ENCODE assay signal across 1 cellular context in genomic region chr3:126049289-126050049, GRCh38.
A peak's percentile ranks its signal among the peaks of the same experiment; 100 is the strongest.
TF ChIP-seq lines count a peak whose summit lies in the region.

No MANE protein-coding gene starts in this region.

TF ChIP-seq in HepG2, 621 proteins besides CTCF, POLR2A, EP300 and RAD21 (continued from another document):
- no peak for TF ChIP-seq NCOA1 (CRISPR knock-in tag; IDR thresholded peaks at IDR 0.05)
- TF ChIP-seq ZNF20 (CRISPR knock-in tag; IDR thresholded peaks at IDR 0.05) = no peak
- peak; percentile 60; the same call in 1 of the 2 replicates for TF ChIP-seq ZNF362 (CRISPR knock-in tag; IDR thresholded peaks at IDR 0.05; ENCODE audit: borderline replicate concordance)
- no peak for TF ChIP-seq NR2F6 (IDR thresholded peaks at IDR 0.05)
- TF ChIP-seq NR2F6 (CRISPR knock-in tag; IDR thresholded peaks at IDR 0.05) = no peak
- 0 out of 2 replicates have a peak, but pooled peaks have one; percentile 17 for TF ChIP-seq FOSL2 (CRISPR knock-in tag; IDR thresholded peaks at IDR 0.05)
- peak; percentile 22 to 23; a peak in 1 of 4 replicates for TF ChIP-seq MAFK (conservative IDR thresholded peaks at IDR 0.05 in 1 of 2, IDR thresholded peaks at IDR 0.05 in 1 of 2; ENCODE audit: low read length in 2 of 2)
- no peak for TF ChIP-seq ZBTB44 (CRISPR knock-in tag; IDR thresholded peaks at IDR 0.05)
- TF ChIP-seq ZSCAN20 (CRISPR knock-in tag; IDR thresholded peaks at IDR 0.05; ENCODE audit: borderline replicate concordance) = no peak
- TF ChIP-seq ZNF460 (CRISPR knock-in tag; IDR thresholded peaks at IDR 0.05; ENCODE audit: borderline replicate concordance) = peak; percentile 46; the same call in 1 of the 2 replicates
- 0 out of 2 replicates have a peak, but pooled peaks have one; percentile 16 for TF ChIP-seq HNF4A (CRISPR knock-in tag; IDR thresholded peaks at IDR 0.05)
- no peak for TF ChIP-seq NR2C2 (CRISPR knock-in tag; IDR thresholded peaks at IDR 0.05; ENCODE audit: borderline replicate concordance)
- peak; percentile 90 for TF ChIP-seq NFE2L2 (IDR thresholded peaks at IDR 0.05; ENCODE audit: low read length)
- TF ChIP-seq ZMYM3 (CRISPR knock-in tag; IDR thresholded peaks at IDR 0.05) = peak; percentile 29; the same call in 1 of the 2 replicates
- TF ChIP-seq PRDM15 (CRISPR knock-in tag; IDR thresholded peaks at IDR 0.05) = no peak
- TF ChIP-seq ZNF510 (CRISPR knock-in tag; IDR thresholded peaks at IDR 0.05; ENCODE audit: low read depth) = no peak
- TF ChIP-seq ZNF12 (CRISPR knock-in tag; IDR thresholded peaks at IDR 0.05) = peak; percentile 87
- no peak for TF ChIP-seq DNMT1 (CRISPR knock-in tag; IDR thresholded peaks at IDR 0.05)
- peak; percentile 54; the same call in 1 of the 2 replicates for TF ChIP-seq NFE2 (CRISPR knock-in tag; IDR thresholded peaks at IDR 0.05)
- TF ChIP-seq ARID5B (CRISPR knock-in tag; IDR thresholded peaks at IDR 0.05) = peak; percentile 41; the same call in 1 of the 2 replicates
- TF ChIP-seq HMGXB4 (CRISPR knock-in tag; IDR thresholded peaks at IDR 0.05; ENCODE audit: borderline replicate concordance in 1 of 2, low read depth in 1 of 2) = no peak
- TF ChIP-seq ZFP37 (CRISPR knock-in tag; IDR thresholded peaks at IDR 0.05; ENCODE audit: borderline replicate concordance) = no peak
- no peak for TF ChIP-seq ZNF232 (CRISPR knock-in tag; IDR thresholded peaks at IDR 0.05; ENCODE audit: borderline replicate concordance)
- TF ChIP-seq SOX13 (IDR thresholded peaks at IDR 0.05) = no peak
- TF ChIP-seq SOX13 (CRISPR knock-in tag; conservative IDR thresholded peaks at IDR 0.05 in 1 of 2, IDR thresholded peaks at IDR 0.05 in 1 of 2) = no peak
